In genomic region chr9:135707449-135708138, GRCh38 we compare ENCODE assay signal across 1 cellular context.
TF ChIP-seq lines count a peak whose summit lies in the region.

No MANE protein-coding gene starts in this region.

TF ChIP-seq in A549, 52 proteins besides CTCF, POLR2A, EP300 and RAD21 (continued from another document):
- TF ChIP-seq ESRRA (IDR thresholded peaks at IDR 0.05; ENCODE audit: borderline replicate concordance, low read length) (no peak), CHD2 (IDR thresholded peaks at IDR 0.05; ENCODE audit: low read length, partially characterized antibody) (no peak), ZC3H11A (IDR thresholded peaks at IDR 0.05) (no peak), RNF2 (IDR thresholded peaks at IDR 0.05; ENCODE audit: borderline replicate concordance, low read depth) (no peak), MYC (IDR thresholded peaks at IDR 0.05; ENCODE audit: borderline replicate concordance, low read length) (no peak)
